8 cellular contexts compared by ENCODE assay signal in genomic region chr5:181243020-181243520, GRCh38. TPM values are rescaled to one million over a fixed set of nuclear protein-coding genes. Genes with fewer than 3 reads are reported as not detected.
DNase-seq lines count a peak whose midpoint lies in the region; ATAC-seq and TF ChIP-seq lines count a peak whose summit lies in the region.

No MANE protein-coding gene starts in this region.

- peaks cover 81% of the 10 kb centered on the region for H3K79me2 ChIP-seq in SK-N-SH (ENCODE audit: insufficient read depth)

- DNase-seq in SK-N-SH (no peak), substantia nigra (lab: John Stamatoyannopoulos, UW) (no peak), activated gamma-delta T cell treated with Interleukin-2 at 50 U/mL for 16 hours (no peak)

- ATAC-seq in SK-N-SH treated with all-trans-retinoic acid at 6 μM for 48 hours (no peak), GM18867 (IDR thresholded peaks at IDR 0.05; ENCODE audit: unreplicated experiment) (no peak), GM21529 (IDR thresholded peaks at IDR 0.05; ENCODE audit: unreplicated experiment) (no peak)

- H3F3A ChIP-seq in SK-N-SH (replicated peaks; ENCODE audit: insufficient read depth): peaks cover 67% of the 10 kb centered on the region

- POLR2A ChIA-PET in SK-N-SH (lab: Yijun Ruan, JAX): interaction anchor here (0.7 to 2.1 kb wide), 6 partner anchors 8 to 38 kb away, joined by 3 to 20 read pairs (median 4); partner anchors contain the start of gene TRIM52

- H3K4me1 ChIP-seq in SK-N-SH (ENCODE audit: control insufficient read depth in 1 of 2, insufficient read depth in 2 of 2, low read depth in 1 of 2, low read length in 1 of 2): peaks cover 14 to 34% of the 10 kb centered on the region in 2 experiments; a peak in 3 of 4 replicates

- H3K27me3 ChIP-seq in SK-N-SH (ENCODE audit: insufficient read depth): no peaks in the 10 kb centered on the region
- H3K27me3 ChIP-seq in layer of hippocampus (ENCODE audit: control insufficient read depth, insufficient read depth, low read length): no peaks in the 10 kb centered on the region

- no peak for TF ChIP-seq RAD21 in SK-N-SH (IDR thresholded peaks at IDR 0.05; ENCODE audit: low read length)

- H3K9ac ChIP-seq in SK-N-SH: peak overlapping the region; percentile 98

- H3K9me2 ChIP-seq in SK-N-SH: no peaks in the 10 kb centered on the region

- CTCF ChIA-PET in SK-N-SH (lab: Yijun Ruan, JAX): interaction anchor here (0.6 to 1.8 kb wide), 2 partner anchors 17 to 30 kb away, joined by 3 to 5 read pairs; no protein-coding TSS in a partner anchor

- peaks cover 25 to 47% of the 10 kb centered on the region in 2 experiments for H3K36me3 ChIP-seq in SK-N-SH (replicated peaks in 1 of 2; ENCODE audit: control insufficient read depth in 1 of 2, insufficient read depth in 2 of 2, low read length in 1 of 2)

- WGBS in SK-N-SH (ENCODE audit: low lambda C conversion rate): 0% methylated on average over 11 of the region's 22 CpGs
- 0 to 1% (median 0%) methylated on average over 18 to 22 of the region's 22 CpGs for WGBS in adipose tissue, 3 donors

- peak overlapping the region; percentile 79 to 82 for H3K4me3 ChIP-seq in SK-N-SH (ENCODE audit: low read depth in 2 of 2, low read length in 1 of 2)

- no peak overlapping the region for H2AFZ ChIP-seq in SK-N-SH (ENCODE audit: low read depth)

- H3K27ac ChIP-seq in SK-N-SH (ENCODE audit: low read depth in 2 of 2, low read length in 1 of 2): peak overlapping the region; percentile 96 to 98
- H3K27ac ChIP-seq in adipose tissue (ENCODE audit: low read depth, low read length): peak overlapping the region; percentile 71
- peak overlapping the region; percentile 76 for H3K27ac ChIP-seq in layer of hippocampus (ENCODE audit: low read depth, low read length)
- peak overlapping the region; percentile 95 for H3K27ac ChIP-seq in substantia nigra (ENCODE audit: low read depth, low read length, poor library complexity, severe bottlenecking)

- peaks cover 54% of the 10 kb centered on the region for H4K20me1 ChIP-seq in SK-N-SH (ENCODE audit: insufficient read depth)

- TF ChIP-seq CTCF in SK-N-SH (IDR thresholded peaks at IDR 0.05): no peak

- no peaks in the 10 kb centered on the region for H3K9me3 ChIP-seq in SK-N-SH

- TF ChIP-seq EP300 in SK-N-SH (IDR thresholded peaks at IDR 0.05; ENCODE audit: borderline replicate concordance in 1 of 2, low read depth in 1 of 2, low read length in 1 of 2): no peak

- H3K4me2 ChIP-seq in SK-N-SH: peak overlapping the region; percentile 85

TF ChIP-seq in SK-N-SH, 30 proteins besides CTCF, POLR2A, EP300 and RAD21 (continues in another document):
- TF ChIP-seq FOXM1 (IDR thresholded peaks at IDR 0.05; ENCODE audit: low read depth): no peak
- TF ChIP-seq GATA2 (CRISPR knock-in tag; IDR thresholded peaks at IDR 0.05): no peak
- no peak for TF ChIP-seq MXI1 (IDR thresholded peaks at IDR 0.05; ENCODE audit: low read depth, low read length)
- no peak for TF ChIP-seq YY1 (IDR thresholded peaks at IDR 0.05; ENCODE audit: low read depth)
- TF ChIP-seq, protein P1, sequence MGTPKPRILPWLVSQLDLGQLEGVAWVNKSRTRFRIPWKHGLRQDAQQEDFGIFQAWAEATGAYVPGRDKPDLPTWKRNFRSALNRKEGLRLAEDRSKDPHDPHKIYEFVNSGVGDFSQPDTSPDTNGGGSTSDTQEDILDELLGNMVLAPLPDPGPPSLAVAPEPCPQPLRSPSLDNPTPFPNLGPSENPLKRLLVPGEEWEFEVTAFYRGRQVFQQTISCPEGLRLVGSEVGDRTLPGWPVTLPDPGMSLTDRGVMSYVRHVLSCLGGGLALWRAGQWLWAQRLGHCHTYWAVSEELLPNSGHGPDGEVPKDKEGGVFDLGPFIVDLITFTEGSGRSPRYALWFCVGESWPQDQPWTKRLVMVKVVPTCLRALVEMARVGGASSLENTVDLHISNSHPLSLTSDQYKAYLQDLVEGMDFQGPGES (IDR thresholded peaks at IDR 0.05; ENCODE audit: low read depth, low read length): no peak
- TF ChIP-seq NRF1 (IDR thresholded peaks at IDR 0.05; ENCODE audit: low read depth, low read length): no peak
- no peak for TF ChIP-seq FOXJ3 (CRISPR knock-in tag; IDR thresholded peaks at IDR 0.05)
- TF ChIP-seq POLR2AphosphoS5 (IDR thresholded peaks at IDR 0.05; ENCODE audit: low read depth, low read length): no peak; the same call in 1 of the 2 replicates
- TF ChIP-seq NFIC (IDR thresholded peaks at IDR 0.05; ENCODE audit: borderline replicate concordance): no peak
- no peak for TF ChIP-seq TAF1 (IDR thresholded peaks at IDR 0.05; ENCODE audit: borderline replicate concordance, low read depth, low read length)
- no peak for TF ChIP-seq JUND (IDR thresholded peaks at IDR 0.05)
- no peak for TF ChIP-seq CHD2 (IDR thresholded peaks at IDR 0.05; ENCODE audit: low read length, partially characterized antibody)
- TF ChIP-seq, protein P2, sequence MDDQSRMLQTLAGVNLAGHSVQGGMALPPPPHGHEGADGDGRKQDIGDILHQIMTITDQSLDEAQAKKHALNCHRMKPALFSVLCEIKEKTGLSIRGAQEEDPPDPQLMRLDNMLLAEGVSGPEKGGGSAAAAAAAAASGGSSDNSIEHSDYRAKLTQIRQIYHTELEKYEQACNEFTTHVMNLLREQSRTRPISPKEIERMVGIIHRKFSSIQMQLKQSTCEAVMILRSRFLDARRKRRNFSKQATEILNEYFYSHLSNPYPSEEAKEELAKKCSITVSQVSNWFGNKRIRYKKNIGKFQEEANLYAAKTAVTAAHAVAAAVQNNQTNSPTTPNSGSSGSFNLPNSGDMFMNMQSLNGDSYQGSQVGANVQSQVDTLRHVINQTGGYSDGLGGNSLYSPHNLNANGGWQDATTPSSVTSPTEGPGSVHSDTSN (IDR thresholded peaks at IDR 0.05): no peak

TF ChIP-seq in SK-N-SH treated with all-trans-retinoic acid at 6 μM for 48 hours, 23 proteins besides CTCF, POLR2A, EP300 and RAD21 (continues in another document):
- no peak for TF ChIP-seq POU6F1 (CRISPR knock-in tag; IDR thresholded peaks at IDR 0.05; ENCODE audit: borderline replicate concordance, low read depth)
- TF ChIP-seq ISL1 (CRISPR knock-in tag; IDR thresholded peaks at IDR 0.05): no peak
- TF ChIP-seq TCF4 (CRISPR knock-in tag; IDR thresholded peaks at IDR 0.05; ENCODE audit: borderline replicate concordance): no peak
- TF ChIP-seq GLIS3 (CRISPR knock-in tag; IDR thresholded peaks at IDR 0.05): no peak
- TF ChIP-seq ZNF565 (CRISPR knock-in tag; conservative IDR thresholded peaks at IDR 0.05; ENCODE audit: low read depth): no peak
- no peak for TF ChIP-seq PPARA (CRISPR knock-in tag; IDR thresholded peaks at IDR 0.05; ENCODE audit: borderline replicate concordance)
- TF ChIP-seq ZNF8 (CRISPR knock-in tag; IDR thresholded peaks at IDR 0.05): no peak
- TF ChIP-seq CSDC2 (CRISPR knock-in tag; IDR thresholded peaks at IDR 0.05): no peak
- TF ChIP-seq ZNF70 (CRISPR knock-in tag; IDR thresholded peaks at IDR 0.05): no peak
- no peak for TF ChIP-seq ZC3H10 (CRISPR knock-in tag; IDR thresholded peaks at IDR 0.05)
- TF ChIP-seq ARNTL (CRISPR knock-in tag; IDR thresholded peaks at IDR 0.05; ENCODE audit: borderline replicate concordance, low read depth): no peak
- TF ChIP-seq, protein P3, sequence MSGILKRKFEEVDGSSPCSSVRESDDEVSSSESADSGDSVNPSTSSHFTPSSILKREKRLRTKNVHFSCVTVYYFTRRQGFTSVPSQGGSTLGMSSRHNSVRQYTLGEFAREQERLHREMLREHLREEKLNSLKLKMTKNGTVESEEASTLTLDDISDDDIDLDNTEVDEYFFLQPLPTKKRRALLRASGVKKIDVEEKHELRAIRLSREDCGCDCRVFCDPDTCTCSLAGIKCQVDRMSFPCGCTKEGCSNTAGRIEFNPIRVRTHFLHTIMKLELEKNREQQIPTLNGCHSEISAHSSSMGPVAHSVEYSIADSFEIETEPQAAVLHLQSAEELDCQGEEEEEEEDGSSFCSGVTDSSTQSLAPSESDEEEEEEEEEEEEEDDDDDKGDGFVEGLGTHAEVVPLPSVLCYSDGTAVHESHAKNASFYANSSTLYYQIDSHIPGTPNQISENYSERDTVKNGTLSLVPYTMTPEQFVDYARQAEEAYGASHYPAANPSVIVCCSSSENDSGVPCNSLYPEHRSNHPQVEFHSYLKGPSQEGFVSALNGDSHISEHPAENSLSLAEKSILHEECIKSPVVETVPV (CRISPR knock-in tag; IDR thresholded peaks at IDR 0.05): no peak

RNA-seq across cellular contexts. Expression of gene RACK1, which starts 0.6 kb away (rescaled TPM):
- polyA plus RNA-seq in SK-N-SH (2012; rRNA removed): 4,191 and 4,715 TPM in 2 replicates
- 3,130 and 3,829 TPM in 2 replicates for polyA plus RNA-seq in SK-N-SH (2012; cell fraction: cytosol; rRNA removed)
- 1,982 and 2,553 TPM in 2 replicates for polyA plus RNA-seq in SK-N-SH (2012; cell fraction: nucleus; rRNA removed)
- 1,000 to 10,000 TPM; 2,124 to 2,647 (median 2,643) TPM for polyA plus RNA-seq in adipose tissue

RNA-seq across cellular contexts. Expression of gene TRIM52, which starts 17.9 kb away (rescaled TPM):
- polyA plus RNA-seq in SK-N-SH (2012; rRNA removed) (6.4 and 10.6 TPM in 2 replicates), adipose tissue (1 to 10 TPM; 6.7 to 8.3 (median 7.3) TPM)
- 5.2 and 6.2 TPM in 2 replicates for polyA plus RNA-seq in SK-N-SH (2012; cell fraction: cytosol; rRNA removed)
- polyA plus RNA-seq in SK-N-SH (2012; cell fraction: nucleus; rRNA removed): 34.7 and 38.0 TPM in 2 replicates

RNA-seq across cellular contexts. Expression of gene TRIM41, which starts 20.0 kb away (rescaled TPM):
- polyA plus RNA-seq in SK-N-SH (2012; rRNA removed) (35.3 and 35.9 TPM in 2 replicates), adipose tissue (10 to 100 TPM; 13.8 to 20.9 (median 19.2) TPM)
- polyA plus RNA-seq in SK-N-SH (2012; cell fraction: cytosol; rRNA removed): 17.4 and 20.2 TPM in 2 replicates
- 123 and 125 TPM in 2 replicates for polyA plus RNA-seq in SK-N-SH (2012; cell fraction: nucleus; rRNA removed)

RNA-seq across cellular contexts. Expression of gene TRIM7, which starts 38.1 kb away (rescaled TPM):
- polyA plus RNA-seq in SK-N-SH (2012; rRNA removed) (2.0 and 3.5 TPM in 2 replicates), adipose tissue (1 to 10 TPM; 1.1 to 8.9 (median 3.3) TPM)
- polyA plus RNA-seq in SK-N-SH (2012; cell fraction: cytosol; rRNA removed): 2.8 and 2.9 TPM in 2 replicates
- 2.4 and 3.9 TPM in 2 replicates for polyA plus RNA-seq in SK-N-SH (2012; cell fraction: nucleus; rRNA removed)
